In genomic region chr11:123299721-123300120, GRCh38 we compare ENCODE assay signal across 16 cellular contexts.
DNase-seq lines count a peak whose midpoint lies in the region; ATAC-seq, FAIRE-seq and TF ChIP-seq lines count a peak whose summit lies in the region.
"Had no signal": no experiment of that assay in that cellular context is flagged by ENCODE, and none has a peak within 500 bp of the region (broad histone marks: within the 10 kb centered on the region; RNA-seq: fewer than 3 reads in every experiment).

No MANE protein-coding gene starts in this region.

- H2AFZ ChIP-seq in neuronal stem cell (ENCODE audit: low read length) = no peak overlapping the region
- H2AFZ ChIP-seq: GM23248 had no signal

- H3K4ac ChIP-seq in neuronal stem cell (ENCODE audit: low read length) = no peak overlapping the region

- H3K4me3 ChIP-seq in neuronal stem cell (ENCODE audit: low read length in 2 of 2) = no peak overlapping the region
- H3K4me3 ChIP-seq: A549, GM23248 had no signal

- no peak overlapping the region for H2BK15ac ChIP-seq in neuronal stem cell (ENCODE audit: low read length)

- no peak for TF ChIP-seq POLR2A in GM12891 (IDR thresholded peaks at IDR 0.05; ENCODE audit: low read depth, low read length)

- no peak overlapping the region for H3K4me2 ChIP-seq in neuronal stem cell (ENCODE audit: insufficient read depth, low read length, poor library complexity, severe bottlenecking)
- H3K4me2 ChIP-seq: A549 had no signal

- H3K18ac ChIP-seq in neuronal stem cell (ENCODE audit: low read length) = peak overlapping the region; percentile 22

- FAIRE-seq in GM12891 (lab: Jason Lieb, UNC) = peak; percentile 35
- FAIRE-seq: A549, GM18507, HepG2, HTR-8/SVneo had no signal

- in situ Hi-C loops in G401 (cut with HindIII; ENCODE audit: low sequenced_read_pairs) = no loop called here

- H4K91ac ChIP-seq in neuronal stem cell (ENCODE audit: low read depth, low read length, poor library complexity) = no peak overlapping the region

- no peaks in the 10 kb centered on the region for H3K9me3 ChIP-seq in neuronal stem cell (replicated peaks in 1 of 2; ENCODE audit: control insufficient read depth in 2 of 2, insufficient read depth in 1 of 2, low read depth in 1 of 2, low read length in 2 of 2)
- H3K9me3 ChIP-seq: A549, BE2C had no signal

- H2BK120ac ChIP-seq in neuronal stem cell (ENCODE audit: low read depth, low read length) = no peak overlapping the region

- WGBS in neuronal stem cell (ENCODE audit: extremely low coverage in 2 of 2, insufficient read length in 2 of 2, insufficient replicate concordance in 1 of 2), 2 donors = no CpG with 5 or more reads among the region's 7 CpGs

- peaks cover 0 to 77% (median 22%) of the 10 kb centered on the region in 3 experiments for H3K27me3 ChIP-seq in neuronal stem cell (ENCODE audit: control insufficient read depth in 3 of 3, insufficient read depth in 3 of 3, low read depth in 1 of 3, low read length in 3 of 3)
- H3K27me3 ChIP-seq: BE2C had no signal

- no peak overlapping the region for H3K27ac ChIP-seq in neuronal stem cell (replicated peaks; ENCODE audit: low read length)
- H3K27ac ChIP-seq: A549, C4-2B, GM23248 had no signal

- H3K14ac ChIP-seq in neuronal stem cell (ENCODE audit: low read length) = no peak overlapping the region

- H3K36me3 ChIP-seq in neuronal stem cell (replicated peaks in 1 of 2; ENCODE audit: control insufficient read depth in 2 of 2, insufficient read depth in 2 of 2, low read length in 2 of 2) = no peaks in the 10 kb centered on the region
- H3K36me3 ChIP-seq: BE2C had no signal

- no peak overlapping the region for H4K8ac ChIP-seq in neuronal stem cell (ENCODE audit: low read depth, low read length)

- H3K23ac ChIP-seq in neuronal stem cell (ENCODE audit: low read depth, low read length, poor library complexity) = no peak overlapping the region

- no peak overlapping the region for H2BK5ac ChIP-seq in neuronal stem cell (ENCODE audit: low read length)

- H3K4me1 ChIP-seq in neuronal stem cell (ENCODE audit: control insufficient read depth in 2 of 2, insufficient read depth in 1 of 2, low read depth in 1 of 2, low read length in 2 of 2) = peaks cover 0 to 4% of the 10 kb centered on the region in 2 donors
- H3K4me1 ChIP-seq: BE2C had no signal

- no peak for ATAC-seq in left lobe of liver
- no peak for ATAC-seq in HG03196 (IDR thresholded peaks at IDR 0.05; ENCODE audit: unreplicated experiment)
- ATAC-seq in HG03571 (IDR thresholded peaks at IDR 0.05; ENCODE audit: unreplicated experiment) = no peak
- ATAC-seq: A549, HepG2 had no signal

- H3K79me1 ChIP-seq in neuronal stem cell (ENCODE audit: low read depth, low read length) = no peaks in the 10 kb centered on the region

- DNase-seq in G401 (ENCODE audit: low spot score) = peak; percentile 56
- no peak for DNase-seq in GM12891 (ENCODE audit: insufficient read length, low spot score)
- peak; percentile 37 for DNase-seq in cerebellar cortex (ENCODE audit: low spot score)
- DNase-seq in neuronal stem cell (ENCODE audit: low spot score) = no peak
- no peak for DNase-seq in left lobe of liver (ENCODE audit: low spot score)
- DNase-seq: CD4-positive, alpha-beta memory T cell; DND-41; GM23248 had no signal

- H3K9ac ChIP-seq in neuronal stem cell (ENCODE audit: low read depth, low read length, poor library complexity) = no peak overlapping the region
- H3K9ac ChIP-seq: GM23248 had no signal

- peak overlapping the region; percentile 49 for H2AK5ac ChIP-seq in neuronal stem cell (ENCODE audit: low read depth, low read length)

- no peak overlapping the region for H2BK12ac ChIP-seq in neuronal stem cell (ENCODE audit: low read length)

TF ChIP-seq in GM12891, 5 proteins besides CTCF, POLR2A, EP300 and RAD21:
- TF ChIP-seq PAX5 (IDR thresholded peaks at IDR 0.05; ENCODE audit: insufficient read depth, low read length, severe bottlenecking) (no peak), SPI1 (IDR thresholded peaks at IDR 0.05; ENCODE audit: low read depth, low read length) (no peak), POLR2AphosphoS5 (IDR thresholded peaks at IDR 0.05; ENCODE audit: low read depth, low read length) (no peak), POU2F2 (IDR thresholded peaks at IDR 0.05; ENCODE audit: low read depth, low read length) (no peak), TAF1 (IDR thresholded peaks at IDR 0.05; ENCODE audit: low read depth, low read length) (no peak)
TF ChIP-seq in GM12891: peak in this region for 0.

Comparison
In these comparisons a context has a peak if more than half of its experiments do, and no peak if none do; other contexts are left out.
1. DNase-seq: peak in G401 (single experiment) and cerebellar cortex (single experiment); none in GM12891 (single experiment), neuronal stem cell (single experiment) and left lobe of liver (single experiment).